15 cellular contexts compared by ENCODE assay signal in genomic region chr20:18263723-18264122, GRCh38. TPM values are rescaled to one million over a fixed set of nuclear protein-coding genes. Genes with fewer than 3 reads are reported as not detected.
A peak's percentile ranks its signal among the peaks of the same experiment; 100 is the strongest.
DNase-seq lines count a peak whose midpoint lies in the region; ATAC-seq, FAIRE-seq and TF ChIP-seq lines count a peak whose summit lies in the region.
"Had no signal": no experiment of that assay in that cellular context is flagged by ENCODE, and none has a peak within 500 bp of the region (broad histone marks: within the 10 kb centered on the region; RNA-seq: fewer than 3 reads in every experiment).

No MANE protein-coding gene starts in this region.

- POLR2A ChIA-PET in CD4-positive, alpha-beta T cell (lab: Charles Lee): no interaction called here

- FAIRE-seq in keratinocyte (lab: Jason Lieb, UNC): peak; percentile 43

- TF ChIP-seq POLR2A in upper lobe of left lung (IDR thresholded peaks at IDR 0.05): no peak

- no peak overlapping the region for H3K9ac ChIP-seq in keratinocyte (ENCODE audit: control insufficient read depth, extremely low read depth, insufficient read depth, low read length)

- no peaks in the 10 kb centered on the region for H3K9me3 ChIP-seq in keratinocyte (ENCODE audit: control insufficient read depth, low read depth, low read length)
- no peaks in the 10 kb centered on the region for H3K9me3 ChIP-seq in upper lobe of left lung
- H3K9me3 ChIP-seq in CD4-positive, alpha-beta T cell (ENCODE audit: control insufficient read depth, low read length): no peaks in the 10 kb centered on the region
- H3K9me3 ChIP-seq: esophagus muscularis mucosa, SJSA1, thoracic aorta had no signal

- H2AFZ ChIP-seq in keratinocyte (ENCODE audit: control insufficient read depth, low read length): peak overlapping the region; percentile 39

- H3K36me3 Mint-ChIP-seq in CD4-positive, alpha-beta T cell (ENCODE audit: low read depth): no peaks in the 10 kb centered on the region
- H3K36me3 Mint-ChIP-seq: activated CD8-positive, alpha-beta memory T cell treated with anti-CD3 and anti-CD28 coated beads, Interleukin-2, amount 10 ng/mL, durations not matched to agents 7 days and 5 days had no signal

- no peaks in the 10 kb centered on the region for H3K79me2 ChIP-seq in keratinocyte (ENCODE audit: control insufficient read depth, insufficient read depth, low read length)

- DNase-seq in NCI-H345 (lab: John Stamatoyannopoulos, UW): peak; percentile 12
- no peak for DNase-seq in NCI-H345 treated with DMSO at 0.1 percent for 48 hours (lab: John Stamatoyannopoulos, UW; ENCODE audit: unreplicated experiment)
- DNase-seq in brain pericyte (ENCODE audit: low read depth, low spot score): peak; percentile 75
- no peak for DNase-seq in keratinocyte (ENCODE audit: low read depth, low spot score)
- DNase-seq in upper lobe of left lung: no peak
- DNase-seq in CD4-positive, alpha-beta T cell: no peak
- DNase-seq in germinal center (ENCODE audit: low spot score): no peak
- DNase-seq: activated CD8-positive, alpha-beta memory T cell treated with anti-CD3 and anti-CD28 coated beads, Interleukin-2, amount 10 ng/mL, durations not matched to agents 7 days and 5 days; activated naive CD4-positive, alpha-beta T cell treated with anti-CD3 and anti-CD28 coated beads for 36 hours; central memory CD4-positive, alpha-beta T cell; NCI-H1694 had no signal

- no peaks in the 10 kb centered on the region for H3K9me3 Mint-ChIP-seq in CD4-positive, alpha-beta T cell
- H3K9me3 Mint-ChIP-seq: activated naive CD4-positive, alpha-beta T cell treated with anti-CD3 and anti-CD28 coated beads for 36 hours had no signal

- H3K27ac ChIP-seq in keratinocyte (ENCODE audit: control insufficient read depth, insufficient read depth, low read length) (no peak overlapping the region), upper lobe of left lung (no peak overlapping the region)
- H3K27ac ChIP-seq in CD4-positive, alpha-beta T cell (ENCODE audit: low read depth, low read length): no peak overlapping the region
- H3K27ac ChIP-seq: esophagus muscularis mucosa, SJSA1, thoracic aorta had no signal

- H3K4me3 Mint-ChIP-seq in CD4-positive, alpha-beta T cell: no peak overlapping the region
- H3K4me3 Mint-ChIP-seq: activated CD8-positive, alpha-beta memory T cell treated with anti-CD3 and anti-CD28 coated beads, Interleukin-2, amount 10 ng/mL, durations not matched to agents 7 days and 5 days; activated naive CD4-positive, alpha-beta T cell treated with anti-CD3 and anti-CD28 coated beads for 36 hours had no signal

- H3K4me2 ChIP-seq in keratinocyte (ENCODE audit: control insufficient read depth, extremely low read depth, insufficient read depth, low read depth, low read length): no peak overlapping the region

- H3K36me3 ChIP-seq in keratinocyte (ENCODE audit: control insufficient read depth in 2 of 2, extremely low read depth in 1 of 2, insufficient read depth in 2 of 2, low read length in 2 of 2) (no peaks in the 10 kb centered on the region), upper lobe of left lung (no peaks in the 10 kb centered on the region)
- H3K36me3 ChIP-seq: esophagus muscularis mucosa, SJSA1, thoracic aorta had no signal

- dilution Hi-C loops in keratinocyte (cut with MboI; ENCODE audit: extremely low pct_ligation_motif_present, low sequenced_read_pairs): no loop called here

- H3K27me3 ChIP-seq in keratinocyte (ENCODE audit: control insufficient read depth, extremely low read depth, insufficient read depth, low read length) (no peaks in the 10 kb centered on the region), upper lobe of left lung (no peaks in the 10 kb centered on the region)
- peaks cover 8% of the 10 kb centered on the region for H3K27me3 ChIP-seq in CD4-positive, alpha-beta T cell (ENCODE audit: control insufficient read depth, insufficient read depth, low read length)
- H3K27me3 ChIP-seq: SJSA1 had no signal

- H4K20me1 ChIP-seq in keratinocyte (ENCODE audit: control insufficient read depth, extremely low read depth, insufficient read depth, low read length): no peaks in the 10 kb centered on the region

- CTCF ChIA-PET in CD4-positive, alpha-beta T cell (lab: Charles Lee): no interaction called here

- H3K4me1 ChIP-seq in keratinocyte (ENCODE audit: control insufficient read depth, extremely low read depth, insufficient read depth, low read length) (no peaks in the 10 kb centered on the region), upper lobe of left lung (no peaks in the 10 kb centered on the region)
- H3K4me1 ChIP-seq: esophagus muscularis mucosa, SJSA1 had no signal

- WGBS in upper lobe of left lung, 2 donors: 59 to 63% methylated on average over 1 of the region's 1 CpG

- no peaks in the 10 kb centered on the region for H3K4me1 Mint-ChIP-seq in CD4-positive, alpha-beta T cell (ENCODE audit: low read depth)
- H3K4me1 Mint-ChIP-seq: activated CD8-positive, alpha-beta memory T cell treated with anti-CD3 and anti-CD28 coated beads, Interleukin-2, amount 10 ng/mL, durations not matched to agents 7 days and 5 days had no signal

- peaks cover 41% of the 10 kb centered on the region for H3K27me3 Mint-ChIP-seq in CD4-positive, alpha-beta T cell

- no peak for TF ChIP-seq EP300 in upper lobe of left lung (IDR thresholded peaks at IDR 0.05)

- H3K9me1 ChIP-seq in keratinocyte (ENCODE audit: control insufficient read depth, extremely low read depth, insufficient read depth, low read length): no peaks in the 10 kb centered on the region

- intact Hi-C loops in CD4-positive, alpha-beta T cell (cut with DNase I, micrococcal nuclease): no loop called here

- no peak overlapping the region for H3K4me3 ChIP-seq in keratinocyte (ENCODE audit: control insufficient read depth in 2 of 3, extremely low read depth in 1 of 3, insufficient read depth in 2 of 3, low read depth in 1 of 3, low read length in 3 of 3)
- no peak overlapping the region for H3K4me3 ChIP-seq in upper lobe of left lung
- H3K4me3 ChIP-seq: esophagus muscularis mucosa, SJSA1, thoracic aorta had no signal

- no peak overlapping the region for H3K27ac Mint-ChIP-seq in CD4-positive, alpha-beta T cell
- H3K27ac Mint-ChIP-seq: activated CD8-positive, alpha-beta memory T cell treated with anti-CD3 and anti-CD28 coated beads, Interleukin-2, amount 10 ng/mL, durations not matched to agents 7 days and 5 days; activated naive CD4-positive, alpha-beta T cell treated with anti-CD3 and anti-CD28 coated beads for 36 hours had no signal

- TF ChIP-seq CTCF in keratinocyte (optimal IDR thresholded peaks at IDR 0.05 in 1 of 3, IDR thresholded peaks at IDR 0.05 in 1 of 3, conservative IDR thresholded peaks at IDR 0.05 in 1 of 3; ENCODE audit: extremely low read depth in 1 of 3, insufficient read depth in 2 of 3, low read length in 3 of 3): no peak
- TF ChIP-seq CTCF in upper lobe of left lung (IDR thresholded peaks at IDR 0.05): no peak
- TF ChIP-seq CTCF in CD4-positive, alpha-beta T cell (IDR thresholded peaks at IDR 0.05): no peak

- ATAC-seq in upper lobe of left lung (ENCODE audit: low FRiP score in 2 of 2) (peak; percentile 26 to 53), GM18520 (IDR thresholded peaks at IDR 0.05; ENCODE audit: unreplicated experiment) (no peak)
- ATAC-seq in CD4-positive, alpha-beta T cell (ENCODE audit: poor library complexity): no peak
- ATAC-seq: activated CD8-positive, alpha-beta memory T cell treated with anti-CD3 and anti-CD28 coated beads, Interleukin-2, amount 10 ng/mL, durations not matched to agents 7 days and 5 days had no signal

RNA-seq across cellular contexts. Expression of gene ZNF133, which starts 24.6 kb away (rescaled TPM):
- 10.9 to 25.0 TPM (median 15.8 TPM) in 3 replicates for polyA plus RNA-seq in keratinocyte
- polyA plus RNA-seq in keratinocyte (2011; ENCODE audit: low read depth): 7.8 TPM
- 10.5 and 11.4 TPM in 2 replicates for polyA plus RNA-seq in keratinocyte (2011; cell fraction: cytosol; rRNA removed)
- polyA plus RNA-seq in keratinocyte (2011; cell fraction: nucleus; rRNA removed): 50.5 and 57.1 TPM in 2 replicates
- 10.9 and 19.2 TPM in 2 replicates for polyA plus RNA-seq in keratinocyte (2012; ENCODE audit: low replicate concordance)
- polyA minus RNA-seq in keratinocyte: 14.2 to 33.4 TPM (median 30.8 TPM) in 3 replicates
- polyA minus RNA-seq in keratinocyte (2011; cell fraction: cytosol; rRNA and poly(A)+ RNA removed): 13.0 TPM
- 18.5 and 22.6 TPM in 2 replicates for polyA minus RNA-seq in keratinocyte (2011; cell fraction: nucleus; rRNA and poly(A)+ RNA removed)
- total RNA-seq in upper lobe of left lung: 10 to 100 TPM in 5 of 6 donors, 1 to 10 TPM in 1; 9.2 to 30.4 (median 12.8) TPM
- 1 to 10 TPM; 3.3 to 4.1 TPM for total RNA-seq in CD4-positive, alpha-beta T cell

Comparison
In these comparisons a context has a peak if more than half of its experiments do, and no peak if none do; other contexts are left out.
1. DNase-seq: peak in NCI-H345 (single experiment) and brain pericyte (single experiment); none in NCI-H345 treated with DMSO at 0.1 percent for 48 hours (single experiment), keratinocyte (single experiment), upper lobe of left lung (0 of 2), CD4-positive, alpha-beta T cell (0 of 10) and germinal center (single experiment).
2. ATAC-seq: peak in upper lobe of left lung (2 of 2); none in CD4-positive, alpha-beta T cell (single experiment) and GM18520 (single experiment).